ENCODE assay signal across 9 cellular contexts in genomic region chr1:13356774-13357173, GRCh38. TPM values are rescaled to one million over a fixed set of nuclear protein-coding genes. Genes with fewer than 3 reads are reported as not detected.
A peak's percentile ranks its signal among the peaks of the same experiment; 100 is the strongest.
DNase-seq lines count a peak whose midpoint lies in the region; TF ChIP-seq lines count a peak whose summit lies in the region.
"Not testable (repeated sequence)": the region's sequence is repeated elsewhere in the genome, so short reads cannot be mapped to it uniquely, and the experiment has no call there.
"Had no signal": no experiment of that assay in that cellular context is flagged by ENCODE, and none has a peak within 500 bp of the region (broad histone marks: within the 10 kb centered on the region; RNA-seq: fewer than 3 reads in every experiment).

No MANE protein-coding gene starts in this region.

- H3K4me1 Mint-ChIP-seq in nephron progenitor cell: not testable (repeated sequence)

- H3K4me3 ChIP-seq in HL-60 (replicated peaks; ENCODE audit: insufficient read depth, low read length); brain microvascular endothelial cell (ENCODE audit: low read depth, low read length); cardiac muscle cell; thyroid gland (replicated peaks in 1 of 3): not testable (repeated sequence)

- TF ChIP-seq CTCF in HL-60 (IDR thresholded peaks at IDR 0.05; ENCODE audit: insufficient read depth, low read length) (peak; percentile 4), brain microvascular endothelial cell (IDR thresholded peaks at IDR 0.05; ENCODE audit: low read depth, low read length, missing control alignments) (peak; percentile 39), cardiac muscle cell (IDR thresholded peaks at IDR 0.05; ENCODE audit: low read depth, low read length) (peak; percentile 46), nephron progenitor cell (IDR thresholded peaks at IDR 0.05) (peak; percentile 46), thyroid gland (IDR thresholded peaks at IDR 0.05) (peak in 5 of 6 experiments; percentile 25 to 63 (median 59))

- intact Hi-C loops in thyroid gland (cut with DNase I): not testable (repeated sequence)

- DNase-seq in DMS 273 treated with DMSO at 0.1 percent for 48 hours (lab: John Stamatoyannopoulos, UW) (peak; percentile 32), HL-60 (ENCODE audit: low read depth in 1 of 2, low spot score in 1 of 2) (peak in 1 of 2 experiments; percentile 23), NCI-H2196 (lab: John Stamatoyannopoulos, UW; ENCODE audit: unreplicated experiment) (peak; percentile 70), SK-N-DZ (ENCODE audit: low spot score) (peak; percentile 10), brain microvascular endothelial cell (peak; percentile 38), cardiac muscle cell (ENCODE audit: low read depth in 1 of 2, low spot score in 1 of 2) (peak; percentile 60 to 64), nephron progenitor cell (peak; percentile 27), thyroid gland (peak; percentile 9 to 14)

- H3K4me3 Mint-ChIP-seq in nephron progenitor cell: not testable (repeated sequence)

- H3K27ac ChIP-seq in HL-60 (replicated peaks); brain microvascular endothelial cell; cardiac muscle cell; thyroid gland: not testable (repeated sequence)

- not testable (repeated sequence) for H3K36me3 Mint-ChIP-seq in nephron progenitor cell (ENCODE audit: low read depth)

- WGBS in thyroid gland, 2 donors: 1 to 3% methylated on average over 5 of the region's 5 CpGs

- not testable (repeated sequence) for H3K36me3 ChIP-seq in brain microvascular endothelial cell (replicated peaks); cardiac muscle cell; thyroid gland

- in situ Hi-C loops in brain microvascular endothelial cell (cut with HindIII; ENCODE audit: low pct_ligation_motif_present, low sequenced_read_pairs): not testable (repeated sequence)

- H3K27me3 Mint-ChIP-seq in nephron progenitor cell (ENCODE audit: low read depth, poor library complexity): not testable (repeated sequence)

- peaks cover 14% of the 10 kb centered on the region for H3K9me3 Mint-ChIP-seq in nephron progenitor cell

- not testable (repeated sequence) for H3K27ac Mint-ChIP-seq in nephron progenitor cell

- not testable (repeated sequence) for H3K4me1 ChIP-seq in cardiac muscle cell (ENCODE audit: low read depth); thyroid gland

- H3K9me3 ChIP-seq in cardiac muscle cell (ENCODE audit: low read depth); thyroid gland: not testable (repeated sequence)

- not testable (repeated sequence) for H3K27me3 ChIP-seq in HL-60 (ENCODE audit: insufficient read depth, poor library complexity, severe bottlenecking); brain microvascular endothelial cell (replicated peaks); cardiac muscle cell; thyroid gland

- not testable (repeated sequence) for TF ChIP-seq POLR2A in thyroid gland (IDR thresholded peaks at IDR 0.05)

RNA-seq across cellular contexts. Expression of gene PRAMEF14, which starts 9.8 kb away (rescaled TPM):
- polyA plus RNA-seq in SK-N-DZ (2014; cell fraction: cytosol; rRNA removed): not detected in 2 replicates
- not detected in 2 replicates for polyA plus RNA-seq in SK-N-DZ (2014; cell fraction: nucleus; rRNA removed)
- total RNA-seq in cardiac muscle cell: not detected in 2 replicates
- polyA plus RNA-seq in cardiac muscle cell: not detected in 2 replicates
- total RNA-seq in thyroid gland: not detected
- total RNA-seq: T-cell had no signal

RNA-seq across cellular contexts. Expression of gene PRAMEF19, which starts 15.0 kb away (rescaled TPM):
- polyA plus RNA-seq in SK-N-DZ (2014; cell fraction: cytosol; rRNA removed): not detected in 2 replicates
- polyA plus RNA-seq in SK-N-DZ (2014; cell fraction: nucleus; rRNA removed): not detected in 2 replicates
- total RNA-seq in cardiac muscle cell: not detected in 2 replicates
- polyA plus RNA-seq in cardiac muscle cell: not detected in 2 replicates
- total RNA-seq in thyroid gland: not detected
- total RNA-seq: T-cell had no signal

RNA-seq across cellular contexts. Expression of gene PRAMEF17, which starts 32.7 kb away (rescaled TPM):
- polyA plus RNA-seq in SK-N-DZ (2014; cell fraction: cytosol; rRNA removed): not detected in 2 replicates
- polyA plus RNA-seq in SK-N-DZ (2014; cell fraction: nucleus; rRNA removed): not detected in 2 replicates
- total RNA-seq in cardiac muscle cell: not detected in 2 replicates
- polyA plus RNA-seq in cardiac muscle cell: not detected in 2 replicates
- total RNA-seq in thyroid gland: not detected
- total RNA-seq: T-cell had no signal

RNA-seq across cellular contexts. Expression of gene PRAMEF15, which starts 41.4 kb away (rescaled TPM):
- not detected in 2 replicates for polyA plus RNA-seq in SK-N-DZ (2014; cell fraction: cytosol; rRNA removed)
- not detected in 2 replicates for polyA plus RNA-seq in SK-N-DZ (2014; cell fraction: nucleus; rRNA removed)
- not detected in 2 replicates for total RNA-seq in cardiac muscle cell
- polyA plus RNA-seq in cardiac muscle cell: not detected in 2 replicates
- not detected for total RNA-seq in thyroid gland
- total RNA-seq: T-cell had no signal

RNA-seq across cellular contexts. Expression of gene PRAMEF33, which starts 53.4 kb away (rescaled TPM):
- not detected in 2 replicates for polyA plus RNA-seq in SK-N-DZ (2014; cell fraction: cytosol; rRNA removed)
- polyA plus RNA-seq in SK-N-DZ (2014; cell fraction: nucleus; rRNA removed): not detected in 2 replicates
- not detected in 2 replicates for total RNA-seq in cardiac muscle cell
- not detected in 2 replicates for polyA plus RNA-seq in cardiac muscle cell
- total RNA-seq in thyroid gland: not detected
- total RNA-seq: T-cell had no signal

Comparison
In these comparisons a context has a peak if more than half of its experiments do, and no peak if none do; other contexts are left out.
1. CTCF ChIP-seq: peak in every context shown above with its lines; median percentile 59 in thyroid gland; 46 in cardiac muscle cell; 46 in nephron progenitor cell; 39 in brain microvascular endothelial cell; 4 in HL-60.